In genomic region chr10:38010150-38010903, GRCh38 we compare ENCODE assay signal across 8 cellular contexts. TPM values are rescaled to one million over a fixed set of nuclear protein-coding genes. Genes with fewer than 3 reads are reported as not detected.
DNase-seq lines count a peak whose midpoint lies in the region; ATAC-seq and TF ChIP-seq lines count a peak whose summit lies in the region.

TSS of gene ZNF33A (plus strand) at chr10:38010675. CDS start at chr10:38012342, 1,667 bp downstream.

- H3K4me1 ChIP-seq in HUES48 (ENCODE audit: control insufficient read depth, insufficient read depth, low read length) (peaks cover 4% of the 10 kb centered on the region; the same call in 1 of the 2 replicates), NT2/D1 (ENCODE audit: insufficient read depth, insufficient read length) (no peaks in the 10 kb centered on the region), mesodermal cell (ENCODE audit: control insufficient read depth, insufficient read depth, low read length, poor library complexity, severe bottlenecking) (no peaks in the 10 kb centered on the region)

- in situ Hi-C loops in endometrial microvascular endothelial cells (cut with HindIII; ENCODE audit: inconsistent ontology term, low pct_unique_long_range_greater_than_20kb, low sequenced_read_pairs), result no loop called here

- H3K4me3 Mint-ChIP-seq in Calu3 (ENCODE audit: low read depth, unreplicated experiment), result peak within 1 kb of the TSS; percentile 94

- TSS peak; percentile 59 for BruUV-seq in Calu3 (replicated peaks; lab: Mats Ljungman, UMichigan)

- H3K4me3 ChIP-seq in HUES48 (ENCODE audit: low read depth, low read length), result peak within 1 kb of the TSS; percentile 77
- H3K4me3 ChIP-seq in NT2/D1 (ENCODE audit: insufficient read length, low read depth), result peak within 1 kb of the TSS; percentile 58
- peak within 1 kb of the TSS; percentile 76 for H3K4me3 ChIP-seq in mesodermal cell (ENCODE audit: extremely low read depth, insufficient read depth, low read length, poor library complexity, severe bottlenecking)

- 1 to 2% methylated on average over 33 to 37 of the region's 46 CpGs for WGBS in mesodermal cell (ENCODE audit: insufficient coverage in 2 of 2), 2 experiments

- intact Hi-C loops in Calu3 (cut with micrococcal nuclease; ENCODE audit: unreplicated experiment), result no loop called here

- H3K27me3 ChIP-seq in HUES48 (ENCODE audit: control insufficient read depth, insufficient read depth, low read length), result no peaks in the 10 kb centered on the region
- no peaks in the 10 kb centered on the region for H3K27me3 ChIP-seq in NT2/D1 (ENCODE audit: insufficient read depth, insufficient read length)

- ATAC-seq in GM21423 (IDR thresholded peaks at IDR 0.05; ENCODE audit: unreplicated experiment), result peak; percentile 88

- H3K36me3 ChIP-seq in HUES48 (ENCODE audit: control insufficient read depth, insufficient read depth, low read length), result peaks cover 16% of the 10 kb centered on the region
- H3K36me3 ChIP-seq in NT2/D1 (ENCODE audit: insufficient read depth, insufficient read length, low read length), result peaks cover 23% of the 10 kb centered on the region
- peaks cover 25% of the 10 kb centered on the region for H3K36me3 ChIP-seq in mesodermal cell (ENCODE audit: control insufficient read depth, insufficient read depth, low read length)

- H3K27ac ChIP-seq in HUES48 (ENCODE audit: low read depth, low read length) (peak within 1 kb of the TSS; percentile 96), mesodermal cell (ENCODE audit: low read depth, low read length, severe bottlenecking) (peak within 1 kb of the TSS; percentile 93)

- peak within 1 kb of the TSS; percentile 97 for H3K27ac Mint-ChIP-seq in Calu3 (ENCODE audit: unreplicated experiment)

- DNase-seq in Calu3 (peak; percentile 91), NT2/D1 (ENCODE audit: low read depth, low spot score) (peak; percentile 75)
- peak; percentile 77 for DNase-seq in activated CD8-positive, alpha-beta memory T cell treated with anti-CD3 and anti-CD28 coated beads, Interleukin-2, amount 50 U/mL, for 24 hours (ENCODE audit: extremely low read depth)
- DNase-seq in stimulated activated CD8-positive, alpha-beta memory T cell treated with anti-CD3 and anti-CD28 coated beads, Interleukin-15, amount 100 ng/mL, for 24 hours (ENCODE audit: low read depth), result peak; percentile 69

- no peaks in the 10 kb centered on the region for H3K9me3 Mint-ChIP-seq in Calu3 (ENCODE audit: low read depth, unreplicated experiment)

- TF ChIP-seq CTCF in Calu3 (IDR thresholded peaks at IDR 0.05; ENCODE audit: unreplicated experiment), result no peak

- CTCF ChIA-PET in Calu3 (lab: Charles Lee), result interaction anchor here (1.9 kb wide), 1 partner anchor 33 kb away, joined by 14 read pairs; no protein-coding TSS in a partner anchor

- H3K27me3 Mint-ChIP-seq in Calu3 (ENCODE audit: unreplicated experiment), result no peaks in the 10 kb centered on the region

- no peaks in the 10 kb centered on the region for H3K4me1 Mint-ChIP-seq in Calu3 (ENCODE audit: low read depth, unreplicated experiment)

- H3K36me3 Mint-ChIP-seq in Calu3 (ENCODE audit: insufficient read depth, unreplicated experiment), result peaks cover 32% of the 10 kb centered on the region

- H3K9ac ChIP-seq in HUES48 (ENCODE audit: low read depth, low read length) (peak within 1 kb of the TSS; percentile 80), NT2/D1 (ENCODE audit: insufficient read length, low read depth) (peak within 1 kb of the TSS; percentile 87)

- H3K9me3 ChIP-seq in HUES48 (ENCODE audit: control insufficient read depth, insufficient read depth, low read length) (peaks cover 25% of the 10 kb centered on the region), NT2/D1 (ENCODE audit: insufficient read depth, low read length) (no peaks in the 10 kb centered on the region), mesodermal cell (ENCODE audit: control insufficient read depth, low read length) (no peaks in the 10 kb centered on the region)

RNA-seq across cellular contexts. Expression of gene ZNF33A, which starts in this region (rescaled TPM):
- total RNA-seq in Calu3 (2022) (19.0 and 21.7 TPM in 2 replicates), endometrial microvascular endothelial cells (ENCODE audit: inconsistent ontology term) (20.8 TPM)
- 16.7 TPM for polyA plus RNA-seq in mesodermal cell (2013, experiment 1 of 2)
- 16.3 TPM for polyA plus RNA-seq in mesodermal cell (2013, experiment 2 of 2)

Comparison
In these comparisons a context has a peak if more than half of its experiments do, and no peak if none do; other contexts are left out.
1. Peak in every context shown above with its lines: DNase-seq, ATAC-seq, H3K4me3 ChIP-seq and H3K27ac ChIP-seq.